14 cellular contexts compared by ENCODE assay signal in the genomic region with DNA sequence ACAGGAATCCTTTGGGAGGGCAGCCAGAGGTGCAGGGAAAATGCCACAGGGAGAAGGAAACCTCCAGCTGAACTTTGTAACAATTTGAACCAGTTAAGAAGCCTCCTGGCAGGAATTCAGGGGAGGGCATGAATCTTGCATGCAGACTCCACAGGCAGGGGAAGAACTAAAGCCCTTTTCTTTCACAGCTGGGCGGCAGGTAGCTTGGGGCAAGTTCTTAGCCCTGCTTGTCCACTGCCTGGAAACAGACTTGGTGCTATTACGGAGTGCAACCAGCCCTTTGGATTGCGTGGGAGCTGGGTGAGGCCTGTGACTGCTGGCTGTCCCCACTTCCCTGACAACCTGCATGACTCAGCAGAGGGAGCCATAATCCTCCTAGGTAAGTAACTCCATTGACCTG.
"Had no signal": no experiment of that assay in that cellular context is flagged by ENCODE, and none has a peak within 500 bp of the region (broad histone marks: within the 10 kb centered on the region; RNA-seq: fewer than 3 reads in every experiment).

No MANE protein-coding gene starts in this region.

- DNase-seq: activated CD4-positive, alpha-beta memory T cell treated with anti-CD3 and anti-CD28 coated beads for 36 hours; activated gamma-delta T cell; activated naive CD8-positive, alpha-beta T cell treated with anti-CD3 and anti-CD28 coated beads for 36 hours; activated T-cell treated with anti-CD3 and anti-CD28 coated beads, Interleukin-2, amount 50 U/mL, for 4 hours; aorta; left colon; natural killer cell; nucleus accumbens; psoas muscle; sigmoid colon; stimulated activated CD4-positive, alpha-beta T cell treated with anti-CD3 and anti-CD28 coated beads, Interleukin-2, amount 100 ng/mL, for 24 hours; stimulated activated naive B cell treated with anti-CD40 and anti-IgM and Interleukin-4, amounts not matched to agents 10 μg/mL and 1 μg/mL and 100 μg/mL, for 72 hours; T-helper 9 cell had no signal

- H3K27me3 ChIP-seq: sigmoid colon, tibial nerve had no signal

- H3K27ac ChIP-seq: psoas muscle, sigmoid colon, tibial nerve had no signal

- H3K4me3 Mint-ChIP-seq: activated CD4-positive, alpha-beta memory T cell treated with anti-CD3 and anti-CD28 coated beads for 36 hours; activated naive CD8-positive, alpha-beta T cell treated with anti-CD3 and anti-CD28 coated beads for 36 hours; activated T-cell treated with anti-CD3 and anti-CD28 coated beads, Interleukin-2, amount 50 U/mL, for 4 hours; natural killer cell; stimulated activated naive B cell treated with anti-CD40 and anti-IgM and Interleukin-4, amounts not matched to agents 10 μg/mL and 1 μg/mL and 100 μg/mL, for 72 hours had no signal

- H3K36me3 Mint-ChIP-seq: activated CD4-positive, alpha-beta memory T cell treated with anti-CD3 and anti-CD28 coated beads for 36 hours; activated naive CD8-positive, alpha-beta T cell treated with anti-CD3 and anti-CD28 coated beads for 36 hours; natural killer cell; stimulated activated naive B cell treated with anti-CD40 and anti-IgM and Interleukin-4, amounts not matched to agents 10 μg/mL and 1 μg/mL and 100 μg/mL, for 72 hours had no signal

- H3K4me1 Mint-ChIP-seq: activated naive CD8-positive, alpha-beta T cell treated with anti-CD3 and anti-CD28 coated beads for 36 hours; natural killer cell; stimulated activated naive B cell treated with anti-CD40 and anti-IgM and Interleukin-4, amounts not matched to agents 10 μg/mL and 1 μg/mL and 100 μg/mL, for 72 hours had no signal

- ATAC-seq: activated T-cell treated with anti-CD3 and anti-CD28 coated beads, Interleukin-2, amount 50 U/mL, for 4 hours; left colon; natural killer cell; psoas muscle; stimulated activated naive B cell treated with anti-CD40 and anti-IgM and Interleukin-4, amounts not matched to agents 10 μg/mL and 1 μg/mL and 100 μg/mL, for 72 hours had no signal

- H3K36me3 ChIP-seq: sigmoid colon, tibial nerve had no signal

- H3K27ac Mint-ChIP-seq: activated CD4-positive, alpha-beta memory T cell treated with anti-CD3 and anti-CD28 coated beads for 36 hours; activated naive CD8-positive, alpha-beta T cell treated with anti-CD3 and anti-CD28 coated beads for 36 hours; natural killer cell; stimulated activated naive B cell treated with anti-CD40 and anti-IgM and Interleukin-4, amounts not matched to agents 10 μg/mL and 1 μg/mL and 100 μg/mL, for 72 hours had no signal

- H3K4me1 ChIP-seq: psoas muscle, sigmoid colon, tibial nerve had no signal

- H3K9me3 ChIP-seq: psoas muscle had no signal

- H3K9me3 Mint-ChIP-seq: natural killer cell had no signal

- H3K4me3 ChIP-seq: psoas muscle, sigmoid colon, tibial nerve had no signal
